14 cellular contexts compared by ENCODE assay signal in genomic region chr11:111344032-111344431, GRCh38. TPM values are rescaled to one million over a fixed set of nuclear protein-coding genes. Genes with fewer than 3 reads are reported as not detected.
DNase-seq lines count a peak whose midpoint lies in the region; ATAC-seq and TF ChIP-seq lines count a peak whose summit lies in the region.
"Had no signal": no experiment of that assay in that cellular context is flagged by ENCODE, and none has a peak within 500 bp of the region (broad histone marks: within the 10 kb centered on the region; RNA-seq: fewer than 3 reads in every experiment).

No MANE protein-coding gene starts in this region.

- no peaks in the 10 kb centered on the region for H3K9me3 ChIP-seq in OCI-LY7 (ENCODE audit: low read length)
- no peaks in the 10 kb centered on the region for H3K9me3 ChIP-seq in MM.1S (replicated peaks; ENCODE audit: insufficient read depth, low read length)

- no TSS peak for BruUV-seq in OCI-LY7 (replicated peaks; lab: Mats Ljungman, UMichigan)

- H3K4me3 ChIP-seq in OCI-LY7 (ENCODE audit: low read depth, low read length, poor library complexity, severe bottlenecking): no peak overlapping the region
- H3K4me3 ChIP-seq in MM.1S (ENCODE audit: low read length): no peak overlapping the region

- peaks cover 4% of the 10 kb centered on the region for H3K4me1 Mint-ChIP-seq in brain
- H3K4me1 Mint-ChIP-seq: naive thymus-derived CD4-positive, alpha-beta T cell had no signal

- POLR2A ChIA-PET in OCI-LY7 (lab: Charles Lee): interaction anchor here (1.7 kb wide), 1 partner anchor 75 kb away, joined by 6 read pairs; no protein-coding TSS in a partner anchor

- CTCF ChIA-PET in OCI-LY7 (lab: Charles Lee; ENCODE audit: unreplicated experiment): no interaction called here

- H3K4me1 ChIP-seq in OCI-LY7 (ENCODE audit: insufficient read depth, low read length, poor library complexity, severe bottlenecking) (no peaks in the 10 kb centered on the region), MM.1S (ENCODE audit: low read length) (no peaks in the 10 kb centered on the region)

- H4K20me1 ChIP-seq in OCI-LY7 (ENCODE audit: insufficient read depth, low read length) (0 out of 2 replicates have a peak, but pooled peaks cover 4% of the 10 kb centered on the region), MM.1S (ENCODE audit: insufficient read depth, low read length) (no peaks in the 10 kb centered on the region)

- no peak for ATAC-seq in GM21526 (IDR thresholded peaks at IDR 0.05; ENCODE audit: low FRiP score, unreplicated experiment)
- ATAC-seq: naive thymus-derived CD4-positive, alpha-beta T cell had no signal

- H3K27ac ChIP-seq in OCI-LY7 (ENCODE audit: low read depth, low read length, poor library complexity, severe bottlenecking) (no peak overlapping the region), MM.1S (ENCODE audit: low read length) (no peak overlapping the region)

- H3F3A ChIP-seq in MM.1S (ENCODE audit: insufficient read depth, low read length): peaks cover 13% of the 10 kb centered on the region

- H3K27ac Mint-ChIP-seq in brain: peak overlapping the region in 3 of 5 experiments; percentile 25 to 84 (median 44)
- H3K27ac Mint-ChIP-seq: naive thymus-derived CD4-positive, alpha-beta T cell; stimulated activated naive CD8-positive, alpha-beta T cell treated with anti-CD3 and anti-CD28 coated beads, Interleukin-15, Interleukin-2, amounts not matched to agents 100 ng/mL and 50 ng/mL, for 24 hours had no signal

- no peak overlapping the region for H3K9ac ChIP-seq in MM.1S (ENCODE audit: low read length)

- H3K27me3 ChIP-seq in MM.1S (replicated peaks; ENCODE audit: insufficient read depth, low read length): no peaks in the 10 kb centered on the region

- H3K36me3 Mint-ChIP-seq in brain: no peaks in the 10 kb centered on the region

- H3K79me2 ChIP-seq in OCI-LY7 (ENCODE audit: insufficient read depth, low read depth, low read length): no peaks in the 10 kb centered on the region
- H3K79me2 ChIP-seq in MM.1S (ENCODE audit: low read length): no peaks in the 10 kb centered on the region

- peaks cover 5% of the 10 kb centered on the region for H3K27me3 Mint-ChIP-seq in brain

- no peak overlapping the region for H3K4me2 ChIP-seq in OCI-LY7 (ENCODE audit: low read length)
- H3K4me2 ChIP-seq in MM.1S (ENCODE audit: low read depth, low read length): no peak overlapping the region

- H3K9me2 ChIP-seq in OCI-LY7 (ENCODE audit: insufficient read depth, low read length) (no peaks in the 10 kb centered on the region), MM.1S (replicated peaks; ENCODE audit: insufficient read depth, low read length) (no peaks in the 10 kb centered on the region)

- H3K36me3 ChIP-seq in OCI-LY7 (ENCODE audit: insufficient read depth, low read length): no peaks in the 10 kb centered on the region
- no peaks in the 10 kb centered on the region for H3K36me3 ChIP-seq in MM.1S (replicated peaks; ENCODE audit: insufficient read depth, low read length)

- TF ChIP-seq CTCF in brain (conservative IDR thresholded peaks at IDR 0.05) (no peak), OCI-LY7 (conservative IDR thresholded peaks at IDR 0.05; ENCODE audit: low read length) (no peak), MM.1S (IDR thresholded peaks at IDR 0.05; ENCODE audit: low read length) (no peak)

- peaks cover 7 to 13% (median 8%) of the 10 kb centered on the region in 5 experiments for H3K9me3 Mint-ChIP-seq in brain

- no peak overlapping the region for H3K4me3 Mint-ChIP-seq in brain
- H3K4me3 Mint-ChIP-seq: naive thymus-derived CD4-positive, alpha-beta T cell; stimulated activated naive CD8-positive, alpha-beta T cell treated with anti-CD3 and anti-CD28 coated beads, Interleukin-15, Interleukin-2, amounts not matched to agents 100 ng/mL and 50 ng/mL, for 24 hours had no signal

- H2AFZ ChIP-seq in OCI-LY7 (ENCODE audit: low read length) (no peak overlapping the region), MM.1S (ENCODE audit: low read length) (no peak overlapping the region)

- DNase-seq in NCI-H2171 treated with DMSO at 0.1 percent for 48 hours (lab: John Stamatoyannopoulos, UW) (peak; percentile 12), NCI-H2171 (lab: John Stamatoyannopoulos, UW) (no peak), islet precursor cell (peak; percentile 52), ureter (ENCODE audit: low spot score) (peak; percentile 61), OCI-LY7 (ENCODE audit: low spot score) (no peak), MM.1S (no peak)
- DNase-seq: 8988T; GDM1; naive thymus-derived CD4-positive, alpha-beta T cell; NCI-H1436 treated with DMSO at 0.1 percent for 48 hours; RPMI8226 had no signal

- intact Hi-C loops in OCI-LY7 (cut with micrococcal nuclease; ENCODE audit: unreplicated experiment): no loop called here

RNA-seq across cellular contexts. Expression of gene POU2AF1, which starts 35.0 kb away (rescaled TPM):
- 0.49 TPM for polyA plus RNA-seq in brain (ENCODE audit: insufficient read depth, low read depth, low replicate concordance)
- total RNA-seq in ureter (21.7 TPM), OCI-LY7 (2022) (285 and 315 TPM in 2 replicates)
- 56.4 and 86.1 TPM in 2 replicates for total RNA-seq in OCI-LY7 (2014; rRNA removed; shearing (Covaris generic))

RNA-seq across cellular contexts. Expression of gene POU2AF3, which starts 45.7 kb away (rescaled TPM):
- polyA plus RNA-seq in brain (ENCODE audit: insufficient read depth, low read depth, low replicate concordance): 2.8 TPM
- 15.9 TPM for total RNA-seq in ureter
- total RNA-seq in OCI-LY7 (2014; rRNA removed; shearing (Covaris generic)): not detected in 2 replicates
- total RNA-seq in OCI-LY7 (2022): not detected in 2 replicates
- total RNA-seq: naive thymus-derived CD4-positive, alpha-beta T cell had no signal
- polyA plus RNA-seq: naive thymus-derived CD4-positive, alpha-beta T cell had no signal

Comparison
In these comparisons a context has a peak if more than half of its experiments do, and no peak if none do; other contexts are left out.
1. DNase-seq: peak in NCI-H2171 treated with DMSO at 0.1 percent for 48 hours (single experiment), islet precursor cell (single experiment) and ureter (single experiment); none in NCI-H2171 (single experiment), OCI-LY7 (single experiment) and MM.1S (single experiment).
2. RNA of gene POU2AF3, which starts 45.7 kb away (total RNA-seq): 15.9 TPM in ureter (single experiment); not detected in OCI-LY7; every median in the first group is over 10 times any median in the second.